Comparison of ENCODE assay signal across 12 cellular contexts in genomic region chr3:33385423-33385822, GRCh38. TPM values are rescaled to one million over a fixed set of nuclear protein-coding genes. Genes with fewer than 3 reads are reported as not detected.
DNase-seq lines count a peak whose midpoint lies in the region; ATAC-seq, FAIRE-seq and TF ChIP-seq lines count a peak whose summit lies in the region.
"Had no signal": no experiment of that assay in that cellular context is flagged by ENCODE, and none has a peak within 500 bp of the region (broad histone marks: within the 10 kb centered on the region; RNA-seq: fewer than 3 reads in every experiment).

No MANE protein-coding gene starts in this region.

- TF ChIP-seq CTCF in HepG2 (CRISPR knock-in tag; IDR thresholded peaks at IDR 0.05): no peak

- 72% methylated on average over 5 of the region's 5 CpGs for WGBS in HepG2 (ENCODE audit: low lambda C conversion rate)

- DNase-seq in activated naive CD4-positive, alpha-beta T cell treated with Interleukin-2 at 50 U/mL for 16 hours: peak; percentile 19
- DNase-seq in activated naive CD4-positive, alpha-beta T cell (lab: John Stamatoyannopoulos, UW): no peak
- peak; percentile 88 for DNase-seq in activated CD8-positive, alpha-beta memory T cell treated with anti-CD3 and anti-CD28 coated beads, Interleukin-2, amount 10 ng/mL, durations not matched to agents 7 days and 5 days
- DNase-seq in HepG2 (ENCODE audit: low spot score) (no peak), midbrain (lab: John Stamatoyannopoulos, UW) (no peak), NCI-H1694 (lab: John Stamatoyannopoulos, UW) (no peak)
- peak; percentile 55 for DNase-seq in stimulated activated naive CD8-positive, alpha-beta T cell treated with anti-CD3 and anti-CD28 coated beads, Interleukin-15, Interleukin-2, amounts not matched to agents 100 U/mL and 50 U/mL, for 24 hours
- DNase-seq: activated B cell treated with CpG ODN at 0.5 μM for 24 hours, pancreas, PC-3 had no signal

- no peak overlapping the region for H3K4me3 Mint-ChIP-seq in activated CD8-positive, alpha-beta memory T cell treated with anti-CD3 and anti-CD28 coated beads, Interleukin-2, amount 10 ng/mL, durations not matched to agents 7 days and 5 days
- H3K4me3 Mint-ChIP-seq: activated B cell treated with CpG ODN at 0.5 μM for 24 hours had no signal

- peaks cover 18% of the 10 kb centered on the region for H3K36me3 Mint-ChIP-seq in activated CD8-positive, alpha-beta memory T cell treated with anti-CD3 and anti-CD28 coated beads, Interleukin-2, amount 10 ng/mL, durations not matched to agents 7 days and 5 days

- intact Hi-C loops in HepG2 (cut with micrococcal nuclease; ENCODE audit: unreplicated experiment): no loop called here

- CTCF ChIA-PET in activated CD8-positive, alpha-beta memory T cell treated with anti-CD3 and anti-CD28 coated beads, Interleukin-2, amount 10 ng/mL, durations not matched to agents 7 days and 5 days (lab: Charles Lee): interaction anchor here (0.8 to 4.4 kb wide), 6 partner anchors 9 to 402 kb away, joined by 3 to 33 read pairs (median 6); no protein-coding TSS in a partner anchor
- CTCF ChIA-PET in HepG2 (lab: Yijun Ruan, JAX; ENCODE audit: low intra/inter-chr PET ratio, low total read pairs): no interaction called here

- POLR2A ChIA-PET in HepG2 (lab: Yijun Ruan, JAX): no interaction called here

- H3K36me3 ChIP-seq in HepG2 (replicated peaks in 1 of 2; ENCODE audit: control insufficient read depth in 1 of 2, insufficient read depth in 2 of 2, low read length in 2 of 2): peaks cover 7 to 31% of the 10 kb centered on the region in 2 experiments

- H3K9ac ChIP-seq in HepG2 (ENCODE audit: insufficient read depth, low read depth, low read length): no peak overlapping the region

- TF ChIP-seq EP300 in HepG2 (IDR thresholded peaks at IDR 0.05; ENCODE audit: low read depth in 2 of 2, low read length in 2 of 2) (no peak), HepG2 (CRISPR knock-in tag; IDR thresholded peaks at IDR 0.05; ENCODE audit: borderline replicate concordance) (no peak)

- no peak for TF ChIP-seq POLR2A in HepG2 (IDR thresholded peaks at IDR 0.05; ENCODE audit: insufficient read depth in 1 of 2, low read depth in 2 of 2, low read length in 2 of 2)

- in situ Hi-C loops in HepG2 (cut with HindIII; ENCODE audit: extremely low pct_ligation_motif_present, low pct_unique_long_range_greater_than_20kb): no loop called here

- no peaks in the 10 kb centered on the region for H3K9me3 ChIP-seq in HepG2 (ENCODE audit: low read length)
- H3K9me3 ChIP-seq: HAP-1, pancreas had no signal

- no peak overlapping the region for H2AFZ ChIP-seq in HepG2 (ENCODE audit: low read length)

- no TSS peak for BruUV-seq in HepG2 (replicated peaks; lab: Mats Ljungman, UMichigan)

- H3K79me2 ChIP-seq in HepG2 (ENCODE audit: insufficient read depth, low read length): no peaks in the 10 kb centered on the region

- H3K27ac Mint-ChIP-seq in activated CD8-positive, alpha-beta memory T cell treated with anti-CD3 and anti-CD28 coated beads, Interleukin-2, amount 10 ng/mL, durations not matched to agents 7 days and 5 days: peak overlapping the region; percentile 77

- no peak for TF ChIP-seq RAD21 in HepG2 (CRISPR knock-in tag; IDR thresholded peaks at IDR 0.05)

- no peaks in the 10 kb centered on the region for H3K27me3 ChIP-seq in HepG2 (ENCODE audit: control insufficient read depth in 1 of 2, insufficient read depth in 2 of 2, low read length in 2 of 2)
- H3K27me3 ChIP-seq: pancreas had no signal

- no peaks in the 10 kb centered on the region for H3K4me1 ChIP-seq in HepG2 (ENCODE audit: insufficient read depth, low read length)
- H3K4me1 ChIP-seq: pancreas had no signal

- H3K27me3 Mint-ChIP-seq in activated CD8-positive, alpha-beta memory T cell treated with anti-CD3 and anti-CD28 coated beads, Interleukin-2, amount 10 ng/mL, durations not matched to agents 7 days and 5 days: no peaks in the 10 kb centered on the region
- H3K27me3 Mint-ChIP-seq: activated B cell treated with CpG ODN at 0.5 μM for 24 hours had no signal

- H3K9me3 Mint-ChIP-seq in activated CD8-positive, alpha-beta memory T cell treated with anti-CD3 and anti-CD28 coated beads, Interleukin-2, amount 10 ng/mL, durations not matched to agents 7 days and 5 days (ENCODE audit: low read depth): no peaks in the 10 kb centered on the region
- H3K9me3 Mint-ChIP-seq: activated B cell treated with CpG ODN at 0.5 μM for 24 hours had no signal

- no peak for FAIRE-seq in HepG2 (lab: Jason Lieb, UNC)
- FAIRE-seq: pancreas had no signal

- H3K27ac ChIP-seq in HepG2 (ENCODE audit: extremely low read length, insufficient read depth, low read length): no peak overlapping the region
- H3K27ac ChIP-seq: pancreas had no signal

- no peak overlapping the region for H3K4me2 ChIP-seq in HepG2 (ENCODE audit: low read depth, low read length)

- H3K4me3 ChIP-seq in HepG2 (replicated peaks in 1 of 3; ENCODE audit: insufficient read depth in 1 of 3, low read depth in 2 of 3, low read length in 3 of 3): no peak overlapping the region
- H3K4me3 ChIP-seq: HAP-1, pancreas had no signal

- ATAC-seq in activated CD8-positive, alpha-beta memory T cell treated with anti-CD3 and anti-CD28 coated beads, Interleukin-2, amount 10 ng/mL, durations not matched to agents 7 days and 5 days: peak; percentile 97
- ATAC-seq in HepG2 (peak; percentile 41), GM18511 (IDR thresholded peaks at IDR 0.05; ENCODE audit: unreplicated experiment) (no peak)
- ATAC-seq in stimulated activated naive CD8-positive, alpha-beta T cell treated with anti-CD3 and anti-CD28 coated beads, Interleukin-15, Interleukin-2, amounts not matched to agents 100 U/mL and 50 U/mL, for 24 hours: peak; percentile 93
- ATAC-seq: pancreas, PC-3 had no signal

- no peaks in the 10 kb centered on the region for H4K20me1 ChIP-seq in HepG2 (ENCODE audit: insufficient read depth, low read length)

- peaks cover 23% of the 10 kb centered on the region for H3K4me1 Mint-ChIP-seq in activated CD8-positive, alpha-beta memory T cell treated with anti-CD3 and anti-CD28 coated beads, Interleukin-2, amount 10 ng/mL, durations not matched to agents 7 days and 5 days

RNA-seq across cellular contexts. Expression of gene UBP1, which starts 54.8 kb away (rescaled TPM):
- total RNA-seq in activated CD8-positive, alpha-beta memory T cell treated with anti-CD3 and anti-CD28 coated beads, Interleukin-2, amount 10 ng/mL, durations not matched to agents 7 days and 5 days: 10 to 100 TPM; 60.5 to 71.8 TPM
- 48.3 and 56.7 TPM in 2 replicates for total RNA-seq in HepG2 (2016; rRNA removed; fragmentation: Illumina TruSeq; extraction: Trizol)
- total RNA-seq in HepG2 (2016; cell fraction: cytosol; rRNA removed; fragmentation: Illumina TruSeq; extraction: Trizol; ENCODE audit: low read depth): 35.3 and 36.1 TPM in 2 replicates
- 49.2 and 49.4 TPM in 2 replicates for total RNA-seq in HepG2 (2016; cell fraction: insoluble cytoplasmic fraction; rRNA removed; fragmentation: Illumina TruSeq; extraction: Trizol)
- total RNA-seq in HepG2 (2016; cell fraction: membrane; rRNA removed; fragmentation: Illumina TruSeq; extraction: Trizol): 55.1 and 56.2 TPM in 2 replicates
- total RNA-seq in HepG2 (2016; cell fraction: nucleus; rRNA removed; fragmentation: Illumina TruSeq; extraction: Trizol): 67.4 and 77.3 TPM in 2 replicates
- polyA plus RNA-seq in HepG2 (2011; rRNA removed): 71.0 and 79.9 TPM in 2 replicates
- polyA plus RNA-seq in HepG2 (2011; cell fraction: cytosol; rRNA removed): 25.7 and 36.4 TPM in 2 replicates
- polyA plus RNA-seq in HepG2 (2011; cell fraction: nucleus; rRNA removed): 113 and 124 TPM in 2 replicates
- 41.9 and 51.9 TPM in 2 replicates for polyA plus RNA-seq in HepG2 (2012)
- 10.7 and 11.9 TPM in 2 replicates for polyA plus RNA-seq in HepG2 (2016; cell fraction: cytosol; fragmentation: Illumina TruSeq; extraction: Trizol; ENCODE audit: low read depth)
- 87.2 and 101 TPM in 2 replicates for polyA plus RNA-seq in HepG2 (2016; cell fraction: insoluble cytoplasmic fraction; fragmentation: Illumina TruSeq; extraction: Trizol; ENCODE audit: low read depth)
- 50.8 and 53.0 TPM in 2 replicates for polyA plus RNA-seq in HepG2 (2016; cell fraction: membrane; fragmentation: Illumina TruSeq; extraction: Trizol; ENCODE audit: low read depth)
- polyA plus RNA-seq in HepG2 (2016; cell fraction: nucleus; fragmentation: Illumina TruSeq; extraction: Trizol; ENCODE audit: insufficient read depth, low read depth): 138 and 140 TPM in 2 replicates
- polyA minus RNA-seq in HepG2 (2011; rRNA and poly(A)+ RNA removed; ENCODE audit: low replicate concordance): 50.1 and 65.5 TPM in 2 replicates
- polyA minus RNA-seq in HepG2 (2011; cell fraction: cytosol; rRNA and poly(A)+ RNA removed): 33.4 and 39.2 TPM in 2 replicates
- 129 and 147 TPM in 2 replicates for polyA minus RNA-seq in HepG2 (2011; cell fraction: nucleus; rRNA and poly(A)+ RNA removed)

Comparison
In these comparisons a context has a peak if more than half of its experiments do, and no peak if none do; other contexts are left out.
1. DNase-seq: peak in activated naive CD4-positive, alpha-beta T cell treated with Interleukin-2 at 50 U/mL for 16 hours (single experiment), activated CD8-positive, alpha-beta memory T cell treated with anti-CD3 and anti-CD28 coated beads, Interleukin-2, amount 10 ng/mL, durations not matched to agents 7 days and 5 days (single experiment) and stimulated activated naive CD8-positive, alpha-beta T cell treated with anti-CD3 and anti-CD28 coated beads, Interleukin-15, Interleukin-2, amounts not matched to agents 100 U/mL and 50 U/mL, for 24 hours (single experiment); none in activated naive CD4-positive, alpha-beta T cell (0 of 4), HepG2 (single experiment), midbrain (single experiment) and NCI-H1694 (single experiment).